ENCODE assay signal across 1 cellular context in genomic region chr10:50545846-50546245, GRCh38.
TF ChIP-seq lines count a peak whose summit lies in the region.

No MANE protein-coding gene starts in this region.

TF ChIP-seq in SK-N-SH treated with all-trans-retinoic acid at 6 μM for 48 hours, 23 proteins besides CTCF, POLR2A, EP300 and RAD21:
- no peak for TF ChIP-seq CREB5 (CRISPR knock-in tag; IDR thresholded peaks at IDR 0.05; ENCODE audit: low read depth)
- TF ChIP-seq ZC3H10 (CRISPR knock-in tag; IDR thresholded peaks at IDR 0.05): no peak
- TF ChIP-seq POU6F1 (CRISPR knock-in tag; IDR thresholded peaks at IDR 0.05; ENCODE audit: borderline replicate concordance, low read depth): no peak
- no peak for TF ChIP-seq TCF4 (CRISPR knock-in tag; IDR thresholded peaks at IDR 0.05; ENCODE audit: borderline replicate concordance)
- TF ChIP-seq CSRNP3 (CRISPR knock-in tag; IDR thresholded peaks at IDR 0.05): no peak
